In genomic region chr13:107185889-107186288, GRCh38 we compare ENCODE assay signal across 21 cellular contexts.
DNase-seq lines count a peak whose midpoint lies in the region; ATAC-seq and TF ChIP-seq lines count a peak whose summit lies in the region.
"Had no signal": no experiment of that assay in that cellular context is flagged by ENCODE, and none has a peak within 500 bp of the region (broad histone marks: within the 10 kb centered on the region; RNA-seq: fewer than 3 reads in every experiment).

No MANE protein-coding gene starts in this region.

- no peaks in the 10 kb centered on the region for H3K4me1 ChIP-seq in RWPE2 (ENCODE audit: insufficient read depth, poor library complexity, severe bottlenecking)
- H3K4me1 ChIP-seq: lower lobe of right lung, spleen, thyroid gland had no signal

- peak; percentile 81 for ATAC-seq in RWPE2 (ENCODE audit: low read depth)
- no peak for ATAC-seq in GM18520 (IDR thresholded peaks at IDR 0.05; ENCODE audit: unreplicated experiment)
- ATAC-seq in GM19395 (IDR thresholded peaks at IDR 0.05; ENCODE audit: unreplicated experiment) = no peak
- ATAC-seq: HCT116, lower lobe of right lung had no signal

- H3K36me3 ChIP-seq in RWPE2 (ENCODE audit: low read depth) (no peaks in the 10 kb centered on the region), kidney epithelial cell (ENCODE audit: control insufficient read depth, insufficient read depth, low read length) (no peaks in the 10 kb centered on the region)
- H3K36me3 ChIP-seq: lower lobe of right lung, spleen, thyroid gland had no signal

- H3K9me3 ChIP-seq in RWPE2 (ENCODE audit: severe bottlenecking) = no peaks in the 10 kb centered on the region
- H3K9me3 ChIP-seq: lower lobe of right lung, thyroid gland had no signal

- no peaks in the 10 kb centered on the region for H3K27me3 ChIP-seq in RWPE2 (ENCODE audit: insufficient read depth, poor library complexity, severe bottlenecking)
- H3K27me3 ChIP-seq in kidney epithelial cell (ENCODE audit: control insufficient read depth, insufficient read depth, low read length) = no peaks in the 10 kb centered on the region
- H3K27me3 ChIP-seq: spleen, thyroid gland had no signal

- H3K27ac ChIP-seq in RWPE2 (ENCODE audit: poor library complexity, severe bottlenecking) = no peak overlapping the region
- H3K27ac ChIP-seq: lower lobe of right lung, spleen, thyroid gland had no signal

- no peak for TF ChIP-seq CTCF in RWPE2 (IDR thresholded peaks at IDR 0.05; ENCODE audit: poor library complexity, severe bottlenecking)
- TF ChIP-seq CTCF in choroid plexus epithelial cell (conservative IDR thresholded peaks at IDR 0.05; ENCODE audit: low read depth, low read length) = no peak
- no peak for TF ChIP-seq CTCF in kidney epithelial cell (IDR thresholded peaks at IDR 0.05; ENCODE audit: insufficient read depth, low read length, poor library complexity, severe bottlenecking)

- H3K4me3 ChIP-seq in RWPE2 (ENCODE audit: severe bottlenecking) = no peak overlapping the region
- H3K4me3 ChIP-seq in choroid plexus epithelial cell (ENCODE audit: low read depth, low read length) = no peak overlapping the region
- no peak overlapping the region for H3K4me3 ChIP-seq in kidney epithelial cell (ENCODE audit: low read depth, low read length)
- H3K4me3 ChIP-seq: lower lobe of right lung, spleen, thyroid gland had no signal

- DNase-seq in H4 (ENCODE audit: low spot score) = peak; percentile 60
- DNase-seq in RWPE2 (ENCODE audit: low spot score) = no peak
- DNase-seq in choroid plexus epithelial cell (ENCODE audit: low read depth) = peak; percentile 43
- DNase-seq in kidney epithelial cell (ENCODE audit: low read depth) = peak; percentile 18
- no peak for DNase-seq in HuH-7.5 (ENCODE audit: low spot score)
- no peak for DNase-seq in NCI-H146 (lab: John Stamatoyannopoulos, UW)
- DNase-seq: activated CD4-positive, alpha-beta T cell treated with anti-CD3 and anti-CD28 coated beads for 4 hours; activated naive CD8-positive, alpha-beta T cell treated with anti-CD3 and anti-CD28 coated beads, Interleukin-2, amount 10 ng/mL, durations not matched to agents 7 days and 5 days; CD4-positive, alpha-beta memory T cell; DMS153; lower lobe of right lung; NCI-H748 treated with DMSO at 0.1 percent for 48 hours; OCI-M1; SIG-M5; spleen; stimulated activated CD4-positive, alpha-beta T cell treated with anti-CD3 and anti-CD28 coated beads, Interleukin-4, amount 100 ng/mL, for 24 hours; T-helper 1 cell; thyroid gland had no signal

Comparison
In these comparisons a context has a peak if more than half of its experiments do, and no peak if none do; other contexts are left out.
1. DNase-seq: peak in H4 (single experiment), choroid plexus epithelial cell (single experiment) and kidney epithelial cell (single experiment); none in RWPE2 (single experiment), HuH-7.5 (single experiment) and NCI-H146 (single experiment).